In the genomic region with DNA sequence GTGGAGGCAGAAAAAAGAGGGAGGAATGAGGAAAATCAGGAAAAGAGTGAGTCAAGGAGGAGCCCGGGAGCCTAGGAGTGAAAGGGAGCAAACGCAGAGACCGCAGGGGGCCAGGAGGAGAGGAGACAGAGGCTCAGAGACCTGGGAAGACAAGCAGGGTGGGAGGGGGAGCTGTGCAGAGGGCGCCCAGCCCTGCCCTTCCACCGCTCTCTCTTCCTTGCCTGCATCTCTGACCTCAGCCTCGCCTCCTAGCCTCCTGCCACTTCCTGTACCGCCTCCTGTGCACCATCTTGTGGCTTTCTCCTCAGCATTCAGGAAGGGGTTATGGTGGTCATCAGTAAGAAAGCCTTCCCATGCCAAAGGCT, we compare ENCODE assay signal across 8 cellular contexts. TPM values are rescaled to one million over a fixed set of nuclear protein-coding genes. Genes with fewer than 3 reads are reported as not detected.
DNase-seq lines count a peak whose midpoint lies in the region; ATAC-seq and TF ChIP-seq lines count a peak whose summit lies in the region.

No MANE protein-coding gene starts in this region.

- H3K9me3 Mint-ChIP-seq in chondrocyte (ENCODE audit: low read depth), result no peaks in the 10 kb centered on the region

- TF ChIP-seq POLR2A in NB4 (IDR thresholded peaks at IDR 0.05; ENCODE audit: extremely low read depth, insufficient read length), result no peak

- TF ChIP-seq CTCF in NB4 (IDR thresholded peaks at IDR 0.05; ENCODE audit: low read depth, low read length) (no peak), chondrocyte (IDR thresholded peaks at IDR 0.05) (no peak)

- DNase-seq in GDM1 (lab: John Stamatoyannopoulos, UW) (peak; percentile 57), NB4 (ENCODE audit: low read depth) (peak; percentile 60), chondrocyte (ENCODE audit: low spot score) (no peak), NCI-H2196 (lab: John Stamatoyannopoulos, UW; ENCODE audit: unreplicated experiment) (no peak), NCI-H2227 treated with DMSO at 0.1 percent for 48 hours (lab: John Stamatoyannopoulos, UW) (no peak)

- no peaks in the 10 kb centered on the region for H3K9me3 ChIP-seq in neuron (ENCODE audit: low read length)

- H3K27ac Mint-ChIP-seq in chondrocyte (ENCODE audit: unreplicated experiment), result no peak overlapping the region

- peaks cover 24% of the 10 kb centered on the region for H3K4me1 ChIP-seq in neuron (ENCODE audit: insufficient read depth, low read length)

- H3K27me3 ChIP-seq in neuron (ENCODE audit: insufficient read depth, low read length), result no peaks in the 10 kb centered on the region

- H2AFZ ChIP-seq in neuron (ENCODE audit: low read depth, low read length), result no peak overlapping the region

- no peak overlapping the region for H3K4me3 ChIP-seq in NB4 (ENCODE audit: low read depth, low read length)
- H3K4me3 ChIP-seq in neuron (ENCODE audit: low read length), result peak overlapping the region; percentile 84

- ATAC-seq in GM21717 (IDR thresholded peaks at IDR 0.05; ENCODE audit: unreplicated experiment) (no peak), HG03095 (IDR thresholded peaks at IDR 0.05; ENCODE audit: unreplicated experiment) (no peak)

- peaks cover 26% of the 10 kb centered on the region for H3K4me1 Mint-ChIP-seq in chondrocyte (ENCODE audit: low read depth)

- H3K36me3 ChIP-seq in neuron (ENCODE audit: insufficient read depth, low read length), result peaks cover 32% of the 10 kb centered on the region

- no peaks in the 10 kb centered on the region for H3K27me3 Mint-ChIP-seq in chondrocyte (ENCODE audit: low read depth)

- peaks cover 11% of the 10 kb centered on the region for H3K36me3 Mint-ChIP-seq in chondrocyte (ENCODE audit: low read depth)

- H3K4me3 Mint-ChIP-seq in chondrocyte (ENCODE audit: unreplicated experiment), result peak overlapping the region; percentile 89

RNA-seq across cellular contexts. Expression of a gene that starts 1.3 kb away (rescaled TPM):
- 15.5 to 19.9 TPM (median 18.2 TPM) in 3 replicates for total RNA-seq in chondrocyte

RNA-seq across cellular contexts. Expression of a gene that starts 2.8 kb away (rescaled TPM):
- not detected in 3 replicates for total RNA-seq in chondrocyte

RNA-seq across cellular contexts. Expression of a gene that starts 22.5 kb away (rescaled TPM):
- total RNA-seq in chondrocyte, result 20.3 to 21.0 TPM (median 20.4 TPM) in 3 replicates

RNA-seq across cellular contexts. Expression of a gene that starts 39.2 kb away (rescaled TPM):
- total RNA-seq in chondrocyte, result 19.7 to 21.9 TPM (median 19.8 TPM) in 3 replicates

RNA-seq across cellular contexts. Expression of a gene that starts 58.0 kb away (rescaled TPM):
- 25.1 to 26.0 TPM (median 25.5 TPM) in 3 replicates for total RNA-seq in chondrocyte

Comparison
In these comparisons a context has a peak if more than half of its experiments do, and no peak if none do; other contexts are left out.
1. DNase-seq: peak in GDM1 (single experiment) and NB4 (single experiment); none in chondrocyte (single experiment), NCI-H2196 (single experiment) and NCI-H2227 treated with DMSO at 0.1 percent for 48 hours (single experiment).